In the genomic region with DNA sequence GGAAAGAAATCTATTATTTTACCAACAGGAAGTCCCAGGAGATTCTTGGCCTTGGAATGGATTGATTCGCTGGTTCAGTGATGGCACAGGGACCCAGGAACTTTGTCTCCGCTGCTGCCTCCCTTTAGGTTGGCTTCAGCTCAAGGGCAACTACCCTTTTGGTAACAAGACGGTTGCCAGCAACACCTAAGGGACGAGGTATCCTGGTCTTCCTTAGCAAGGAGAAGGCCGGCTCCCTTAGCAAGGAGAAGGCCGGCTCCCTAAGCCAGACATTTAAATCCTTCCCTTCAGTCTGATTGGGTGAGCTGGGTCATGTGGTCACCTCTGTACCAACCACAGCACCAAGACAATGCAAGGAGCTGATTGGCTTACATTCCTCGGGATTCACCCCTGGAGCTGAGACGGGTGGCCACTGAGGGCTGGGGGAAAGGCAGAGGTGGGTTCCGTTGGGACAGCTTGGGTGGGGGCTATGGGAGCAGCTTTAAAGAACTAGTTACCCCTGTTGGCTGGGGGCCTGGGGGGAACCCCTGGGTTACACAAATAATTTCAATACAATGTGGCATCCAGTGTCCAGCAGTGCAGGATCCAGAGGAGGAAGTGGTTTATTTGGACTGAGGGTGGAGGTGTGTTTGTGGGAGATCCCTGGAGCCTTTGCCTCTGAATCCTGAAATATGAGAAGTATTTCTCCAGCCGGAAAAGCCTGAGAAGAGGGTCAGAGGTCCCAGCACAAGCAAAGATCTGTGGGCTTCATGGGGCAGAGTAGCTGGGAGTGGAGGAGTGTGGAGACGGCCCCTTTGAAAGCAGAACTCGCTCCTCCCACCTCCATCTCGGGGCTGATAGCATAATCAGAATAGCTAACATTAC, we compare ENCODE assay signal across 8 cellular contexts. TPM values are rescaled to one million over a fixed set of nuclear protein-coding genes. Genes with fewer than 3 reads are reported as not detected.
DNase-seq lines count a peak whose midpoint lies in the region; ATAC-seq and TF ChIP-seq lines count a peak whose summit lies in the region.

No MANE protein-coding gene starts in this region.

- H3K4me3 ChIP-seq in iPS-18a (ENCODE audit: low read length) = peak overlapping the region; percentile 31

- peak overlapping the region; percentile 97 for H3K27ac Mint-ChIP-seq in WTC11
- no peak overlapping the region for H3K27ac Mint-ChIP-seq in activated CD4-positive, alpha-beta T cell treated with anti-CD3 and anti-CD28 coated beads, Interleukin-2, amount 10 ng/mL, durations not matched to agents 24 days and 14 days

- peaks cover 40% of the 10 kb centered on the region for H3K4me1 Mint-ChIP-seq in WTC11
- H3K4me1 Mint-ChIP-seq in activated CD4-positive, alpha-beta T cell treated with anti-CD3 and anti-CD28 coated beads, Interleukin-2, amount 10 ng/mL, durations not matched to agents 24 days and 14 days = peaks cover 16% of the 10 kb centered on the region

- peak; percentile 80 for ATAC-seq in WTC11
- ATAC-seq in HG02870 (IDR thresholded peaks at IDR 0.05; ENCODE audit: unreplicated experiment) = no peak

- intact Hi-C loops in activated CD4-positive, alpha-beta T cell treated with anti-CD3 and anti-CD28 coated beads, Interleukin-2, amount 10 ng/mL, durations not matched to agents 24 days and 14 days (cut with micrococcal nuclease) = no loop called here

- peaks cover 10% of the 10 kb centered on the region for H3K9me3 Mint-ChIP-seq in WTC11
- no peaks in the 10 kb centered on the region for H3K9me3 Mint-ChIP-seq in activated CD4-positive, alpha-beta T cell treated with anti-CD3 and anti-CD28 coated beads, Interleukin-2, amount 10 ng/mL, durations not matched to agents 24 days and 14 days

- TF ChIP-seq CTCF in WTC11 (IDR thresholded peaks at IDR 0.05) = no peak

- peaks cover 13% of the 10 kb centered on the region for H3K4me1 ChIP-seq in iPS-18a (ENCODE audit: control insufficient read depth, low read depth, low read length)

- H3K27me3 Mint-ChIP-seq in WTC11 (ENCODE audit: low read depth) = no peaks in the 10 kb centered on the region
- H3K27me3 Mint-ChIP-seq in activated CD4-positive, alpha-beta T cell treated with anti-CD3 and anti-CD28 coated beads, Interleukin-2, amount 10 ng/mL, durations not matched to agents 24 days and 14 days = peaks cover 5% of the 10 kb centered on the region

- H3K36me3 Mint-ChIP-seq in WTC11 = peaks cover 6% of the 10 kb centered on the region
- H3K36me3 Mint-ChIP-seq in activated CD4-positive, alpha-beta T cell treated with anti-CD3 and anti-CD28 coated beads, Interleukin-2, amount 10 ng/mL, durations not matched to agents 24 days and 14 days (ENCODE audit: low read depth) = no peaks in the 10 kb centered on the region

- H3K9me3 ChIP-seq in iPS-18a (ENCODE audit: control insufficient read depth, low read depth, low read length) = no peaks in the 10 kb centered on the region

- peak; percentile 92 for DNase-seq in HT-29 (ENCODE audit: low spot score)
- peak; percentile 41 for DNase-seq in WTC11 (ENCODE audit: low spot score)
- DNase-seq in stromal cell of bone marrow (ENCODE audit: low read depth) = peak; percentile 81
- DNase-seq in globus pallidus (ENCODE audit: low spot score) = no peak
- DNase-seq in activated CD4-positive, alpha-beta T cell treated with anti-CD3 and anti-CD28 coated beads, Interleukin-2, amount 10 ng/mL, durations not matched to agents 24 days and 14 days = no peak
- no peak for DNase-seq in superior temporal gyrus (ENCODE audit: extremely low spot score)

- H3K36me3 ChIP-seq in iPS-18a (ENCODE audit: control insufficient read depth, low read depth, low read length) = no peaks in the 10 kb centered on the region

- peak overlapping the region; percentile 14 for H3K27ac ChIP-seq in iPS-18a (ENCODE audit: low read length)

- H3K4me3 Mint-ChIP-seq in WTC11 = peak overlapping the region; percentile 13
- H3K4me3 Mint-ChIP-seq in activated CD4-positive, alpha-beta T cell treated with anti-CD3 and anti-CD28 coated beads, Interleukin-2, amount 10 ng/mL, durations not matched to agents 24 days and 14 days = no peak overlapping the region

- no peaks in the 10 kb centered on the region for H3K27me3 ChIP-seq in iPS-18a (ENCODE audit: control insufficient read depth, insufficient read depth, low read length)

- POLR2A ChIA-PET in WTC11 (lab: Charles Lee) = interaction anchor here (0.9 to 2.3 kb wide), 2 partner anchors 20 to 23 kb away, joined by 4 to 24 read pairs; a partner anchor contains a TSS

- CTCF ChIA-PET in WTC11 (lab: Charles Lee) = interaction anchor here (0.6 to 4.3 kb wide), 11 partner anchors 16 to 111 kb away, joined by 3 to 24 read pairs (median 4); a partner anchor contains a TSS

- H3K9ac ChIP-seq in iPS-18a (ENCODE audit: low read length) = peak overlapping the region; percentile 25

TF ChIP-seq in WTC11, 78 proteins besides CTCF, POLR2A, EP300 and RAD21 (continues in another document):
- TF ChIP-seq, protein P1, sequence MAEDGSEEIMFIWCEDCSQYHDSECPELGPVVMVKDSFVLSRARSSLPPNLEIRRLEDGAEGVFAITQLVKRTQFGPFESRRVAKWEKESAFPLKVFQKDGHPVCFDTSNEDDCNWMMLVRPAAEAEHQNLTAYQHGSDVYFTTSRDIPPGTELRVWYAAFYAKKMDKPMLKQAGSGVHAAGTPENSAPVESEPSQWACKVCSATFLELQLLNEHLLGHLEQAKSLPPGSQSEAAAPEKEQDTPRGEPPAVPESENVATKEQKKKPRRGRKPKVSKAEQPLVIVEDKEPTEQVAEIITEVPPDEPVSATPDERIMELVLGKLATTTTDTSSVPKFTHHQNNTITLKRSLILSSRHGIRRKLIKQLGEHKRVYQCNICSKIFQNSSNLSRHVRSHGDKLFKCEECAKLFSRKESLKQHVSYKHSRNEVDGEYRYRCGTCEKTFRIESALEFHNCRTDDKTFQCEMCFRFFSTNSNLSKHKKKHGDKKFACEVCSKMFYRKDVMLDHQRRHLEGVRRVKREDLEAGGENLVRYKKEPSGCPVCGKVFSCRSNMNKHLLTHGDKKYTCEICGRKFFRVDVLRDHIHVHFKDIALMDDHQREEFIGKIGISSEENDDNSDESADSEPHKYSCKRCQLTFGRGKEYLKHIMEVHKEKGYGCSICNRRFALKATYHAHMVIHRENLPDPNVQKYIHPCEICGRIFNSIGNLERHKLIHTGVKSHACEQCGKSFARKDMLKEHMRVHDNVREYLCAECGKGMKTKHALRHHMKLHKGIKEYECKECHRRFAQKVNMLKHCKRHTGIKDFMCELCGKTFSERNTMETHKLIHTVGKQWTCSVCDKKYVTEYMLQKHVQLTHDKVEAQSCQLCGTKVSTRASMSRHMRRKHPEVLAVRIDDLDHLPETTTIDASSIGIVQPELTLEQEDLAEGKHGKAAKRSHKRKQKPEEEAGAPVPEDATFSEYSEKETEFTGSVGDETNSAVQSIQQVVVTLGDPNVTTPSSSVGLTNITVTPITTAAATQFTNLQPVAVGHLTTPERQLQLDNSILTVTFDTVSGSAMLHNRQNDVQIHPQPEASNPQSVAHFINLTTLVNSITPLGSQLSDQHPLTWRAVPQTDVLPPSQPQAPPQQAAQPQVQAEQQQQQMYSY (CRISPR knock-in tag; IDR thresholded peaks at IDR 0.05) = no peak
- TF ChIP-seq, protein P2, sequence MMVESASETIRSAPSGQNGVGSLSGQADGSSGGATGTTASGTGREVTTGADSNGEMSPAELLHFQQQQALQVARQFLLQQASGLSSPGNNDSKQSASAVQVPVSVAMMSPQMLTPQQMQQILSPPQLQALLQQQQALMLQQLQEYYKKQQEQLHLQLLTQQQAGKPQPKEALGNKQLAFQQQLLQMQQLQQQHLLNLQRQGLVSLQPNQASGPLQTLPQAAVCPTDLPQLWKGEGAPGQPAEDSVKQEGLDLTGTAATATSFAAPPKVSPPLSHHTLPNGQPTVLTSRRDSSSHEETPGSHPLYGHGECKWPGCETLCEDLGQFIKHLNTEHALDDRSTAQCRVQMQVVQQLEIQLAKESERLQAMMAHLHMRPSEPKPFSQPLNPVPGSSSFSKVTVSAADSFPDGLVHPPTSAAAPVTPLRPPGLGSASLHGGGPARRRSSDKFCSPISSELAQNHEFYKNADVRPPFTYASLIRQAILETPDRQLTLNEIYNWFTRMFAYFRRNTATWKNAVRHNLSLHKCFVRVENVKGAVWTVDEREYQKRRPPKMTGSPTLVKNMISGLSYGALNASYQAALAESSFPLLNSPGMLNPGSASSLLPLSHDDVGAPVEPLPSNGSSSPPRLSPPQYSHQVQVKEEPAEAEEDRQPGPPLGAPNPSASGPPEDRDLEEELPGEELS (CRISPR knock-in tag; IDR thresholded peaks at IDR 0.05) = no peak
- TF ChIP-seq, protein P3, sequence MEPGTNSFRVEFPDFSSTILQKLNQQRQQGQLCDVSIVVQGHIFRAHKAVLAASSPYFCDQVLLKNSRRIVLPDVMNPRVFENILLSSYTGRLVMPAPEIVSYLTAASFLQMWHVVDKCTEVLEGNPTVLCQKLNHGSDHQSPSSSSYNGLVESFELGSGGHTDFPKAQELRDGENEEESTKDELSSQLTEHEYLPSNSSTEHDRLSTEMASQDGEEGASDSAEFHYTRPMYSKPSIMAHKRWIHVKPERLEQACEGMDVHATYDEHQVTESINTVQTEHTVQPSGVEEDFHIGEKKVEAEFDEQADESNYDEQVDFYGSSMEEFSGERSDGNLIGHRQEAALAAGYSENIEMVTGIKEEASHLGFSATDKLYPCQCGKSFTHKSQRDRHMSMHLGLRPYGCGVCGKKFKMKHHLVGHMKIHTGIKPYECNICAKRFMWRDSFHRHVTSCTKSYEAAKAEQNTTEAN (CRISPR knock-in tag; IDR thresholded peaks at IDR 0.05) = no peak
- TF ChIP-seq NR1H2 (CRISPR knock-in tag; IDR thresholded peaks at IDR 0.05) = no peak
- TF ChIP-seq, protein P4, sequence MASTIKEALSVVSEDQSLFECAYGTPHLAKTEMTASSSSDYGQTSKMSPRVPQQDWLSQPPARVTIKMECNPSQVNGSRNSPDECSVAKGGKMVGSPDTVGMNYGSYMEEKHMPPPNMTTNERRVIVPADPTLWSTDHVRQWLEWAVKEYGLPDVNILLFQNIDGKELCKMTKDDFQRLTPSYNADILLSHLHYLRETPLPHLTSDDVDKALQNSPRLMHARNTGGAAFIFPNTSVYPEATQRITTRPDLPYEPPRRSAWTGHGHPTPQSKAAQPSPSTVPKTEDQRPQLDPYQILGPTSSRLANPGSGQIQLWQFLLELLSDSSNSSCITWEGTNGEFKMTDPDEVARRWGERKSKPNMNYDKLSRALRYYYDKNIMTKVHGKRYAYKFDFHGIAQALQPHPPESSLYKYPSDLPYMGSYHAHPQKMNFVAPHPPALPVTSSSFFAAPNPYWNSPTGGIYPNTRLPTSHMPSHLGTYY (CRISPR knock-in tag; IDR thresholded peaks at IDR 0.05) = no peak

RNA-seq across cellular contexts. Expression of a gene that starts 20.7 kb away (rescaled TPM):
- total RNA-seq in HT-29 (2014; rRNA removed; shearing (Covaris generic)) = 22.5 and 22.6 TPM in 2 replicates
- 248 to 262 TPM (median 260 TPM) in 3 replicates for total RNA-seq in WTC11 (2021)
- 15.7 and 17.4 TPM in 2 replicates for total RNA-seq in activated CD4-positive, alpha-beta T cell treated with anti-CD3 and anti-CD28 coated beads, Interleukin-2, amount 10 ng/mL, durations not matched to agents 24 days and 14 days

Comparison
In these comparisons a context has a peak if more than half of its experiments do, and no peak if none do; other contexts are left out.
1. DNase-seq: peak in HT-29 (single experiment), WTC11 (single experiment) and stromal cell of bone marrow (single experiment); none in globus pallidus (single experiment), activated CD4-positive, alpha-beta T cell treated with anti-CD3 and anti-CD28 coated beads, Interleukin-2, amount 10 ng/mL, durations not matched to agents 24 days and 14 days (single experiment) and superior temporal gyrus (single experiment).
2. RNA of a gene that starts 20.7 kb away (total RNA-seq): 248 to 262 TPM in WTC11; 22.5 to 22.6 TPM in HT-29 and 15.7 to 17.4 TPM in activated CD4-positive, alpha-beta T cell treated with anti-CD3 and anti-CD28 coated beads, Interleukin-2, amount 10 ng/mL, durations not matched to agents 24 days and 14 days; every median in the first group is over 10 times any median in the second.